In the genomic region with DNA sequence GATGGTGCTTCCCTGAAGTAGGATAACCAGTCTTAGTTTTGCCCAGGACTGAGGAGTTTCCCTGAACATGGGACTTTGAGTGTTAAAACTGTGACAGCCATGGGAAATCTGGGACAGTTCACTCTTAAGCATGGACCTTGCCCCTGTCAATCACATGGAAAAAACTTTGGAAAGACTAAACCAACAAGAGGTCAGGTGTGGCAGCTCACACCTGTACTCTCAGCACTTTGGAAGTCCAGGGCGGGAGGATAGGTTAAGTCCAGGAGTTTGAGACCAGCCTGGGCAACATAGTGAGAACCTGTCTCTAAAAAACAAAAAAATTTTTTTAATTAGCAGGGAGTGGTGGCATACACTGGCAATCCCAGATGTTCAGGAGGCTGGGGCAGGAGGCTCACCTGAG, we compare ENCODE assay signal across 25 cellular contexts. TPM values are rescaled to one million over a fixed set of nuclear protein-coding genes. Genes with fewer than 3 reads are reported as not detected.
"Had no signal": no experiment of that assay in that cellular context is flagged by ENCODE, and none has a peak within 500 bp of the region (broad histone marks: within the 10 kb centered on the region; RNA-seq: fewer than 3 reads in every experiment).

No MANE protein-coding gene starts in this region.

- ATAC-seq: effector memory CD8-positive, alpha-beta T cell; lower lobe of right lung; pancreas; psoas muscle; SK-N-SH treated with all-trans-retinoic acid at 6 μM for 48 hours; T-cell had no signal

- H3K9me3 Mint-ChIP-seq: activated naive CD4-positive, alpha-beta T cell treated with anti-CD3 and anti-CD28 coated beads, Interleukin-2, amount 10 ng/mL, durations not matched to agents 7 days and 5 days; activated naive CD8-positive, alpha-beta T cell treated with anti-CD3 and anti-CD28 coated beads, Interleukin-2, amount 10 ng/mL, durations not matched to agents 7 days and 5 days; activated T-helper 1 cell treated with anti-CD3 and anti-CD28 coated beads, Interleukin-12 subunit alpha, Interleukin-12 subunit beta, Interleukin-2, Interleukin-4 antibody, amounts not matched to agents 30 ng/mL and 10 ng/mL and 1 ng/mL, durations not matched to agents 14 hours and 24 hours and 36 hours; effector memory CD8-positive, alpha-beta T cell; immature natural killer cell; T-cell had no signal

- DNase-seq: activated CD4-positive, alpha-beta T cell treated with anti-CD3 and anti-CD28 coated beads for 4 hours; activated CD4-positive, alpha-beta T cell treated with anti-CD3 and anti-CD28 coated beads, Interleukin-2, amount 50 U/mL, for 4 hours; activated CD8-positive, alpha-beta memory T cell treated with anti-CD3 and anti-CD28 coated beads, Interleukin-2, amount 50 U/mL, for 4 hours; activated gamma-delta T cell; activated naive CD4-positive, alpha-beta T cell treated with anti-CD3 and anti-CD28 coated beads, Interleukin-2, amount 10 ng/mL, durations not matched to agents 7 days and 5 days; activated naive CD8-positive, alpha-beta T cell treated with anti-CD3 and anti-CD28 coated beads, Interleukin-2, amount 10 ng/mL, durations not matched to agents 7 days and 5 days; activated T-cell treated with anti-CD3 and anti-CD28 coated beads, Interleukin-2, amount 50 U/mL, for 1 hour; cortex of kidney; effector memory CD8-positive, alpha-beta T cell; hypothalamus; immature natural killer cell; kidney; lower lobe of right lung; nucleus accumbens; pancreas; psoas muscle; sigmoid colon; stimulated activated naive CD4-positive, alpha-beta T cell treated with Interleukin-2 at 50 U/mL for 16 hours; T-cell had no signal

- H3K27me3 ChIP-seq: ascending aorta, brain microvascular endothelial cell, pancreas, sigmoid colon, tibial nerve had no signal

- H3K4me3 ChIP-seq: ascending aorta, lower lobe of right lung, pancreas, psoas muscle, sigmoid colon, tibial nerve had no signal

- H3K36me3 ChIP-seq: ascending aorta, brain microvascular endothelial cell, lower lobe of right lung, pancreas, sigmoid colon, tibial nerve had no signal

- H3K27ac ChIP-seq: ascending aorta, lower lobe of right lung, pancreas, psoas muscle, sigmoid colon, tibial nerve, VCaP had no signal

- H3K4me3 Mint-ChIP-seq: activated naive CD4-positive, alpha-beta T cell treated with anti-CD3 and anti-CD28 coated beads, Interleukin-2, amount 10 ng/mL, durations not matched to agents 7 days and 5 days; activated naive CD8-positive, alpha-beta T cell treated with anti-CD3 and anti-CD28 coated beads, Interleukin-2, amount 10 ng/mL, durations not matched to agents 7 days and 5 days; activated T-helper 1 cell treated with anti-CD3 and anti-CD28 coated beads, Interleukin-12 subunit alpha, Interleukin-12 subunit beta, Interleukin-2, Interleukin-4 antibody, amounts not matched to agents 30 ng/mL and 10 ng/mL and 1 ng/mL, durations not matched to agents 14 hours and 24 hours and 36 hours; effector memory CD8-positive, alpha-beta T cell; immature natural killer cell; T-cell had no signal

- H3K27ac Mint-ChIP-seq: activated naive CD4-positive, alpha-beta T cell treated with anti-CD3 and anti-CD28 coated beads, Interleukin-2, amount 10 ng/mL, durations not matched to agents 7 days and 5 days; activated naive CD8-positive, alpha-beta T cell treated with anti-CD3 and anti-CD28 coated beads, Interleukin-2, amount 10 ng/mL, durations not matched to agents 7 days and 5 days; activated T-helper 1 cell treated with anti-CD3 and anti-CD28 coated beads, Interleukin-12 subunit alpha, Interleukin-12 subunit beta, Interleukin-2, Interleukin-4 antibody, amounts not matched to agents 30 ng/mL and 10 ng/mL and 1 ng/mL, durations not matched to agents 14 hours and 24 hours and 36 hours; effector memory CD8-positive, alpha-beta T cell; immature natural killer cell; T-cell had no signal

- H3K27me3 Mint-ChIP-seq: activated naive CD4-positive, alpha-beta T cell treated with anti-CD3 and anti-CD28 coated beads, Interleukin-2, amount 10 ng/mL, durations not matched to agents 7 days and 5 days; activated naive CD8-positive, alpha-beta T cell treated with anti-CD3 and anti-CD28 coated beads, Interleukin-2, amount 10 ng/mL, durations not matched to agents 7 days and 5 days; effector memory CD8-positive, alpha-beta T cell; T-cell had no signal

- H3K9me3 ChIP-seq: ascending aorta, lower lobe of right lung, pancreas, psoas muscle, sigmoid colon, tibial nerve had no signal

RNA-seq across cellular contexts. Expression of gene HARBI1, which starts 19.9 kb away (rescaled TPM):
- total RNA-seq: ascending aorta had no signal
